In the genomic region with DNA sequence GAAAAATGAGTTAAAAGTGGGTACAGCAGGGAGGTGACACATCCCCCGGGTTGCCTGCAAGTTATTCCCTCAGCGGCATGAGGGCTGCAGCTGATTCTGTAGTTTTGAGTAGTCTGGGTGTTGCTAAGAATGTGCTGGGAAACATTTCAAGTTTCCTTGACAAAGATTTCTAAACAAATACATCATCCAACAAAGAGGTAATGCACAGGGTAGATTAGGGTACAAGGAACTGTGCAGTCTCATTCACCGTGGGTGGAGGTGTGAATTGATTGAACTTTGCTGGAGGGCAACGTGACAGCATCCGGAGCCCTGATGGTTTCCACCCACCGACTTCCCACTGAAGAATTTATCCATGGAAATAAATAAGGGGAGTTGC, we compare ENCODE assay signal across 13 cellular contexts. TPM values are rescaled to one million over a fixed set of nuclear protein-coding genes. Genes with fewer than 3 reads are reported as not detected.
DNase-seq lines count a peak whose midpoint lies in the region; ATAC-seq and TF ChIP-seq lines count a peak whose summit lies in the region.
"Had no signal": no experiment of that assay in that cellular context is flagged by ENCODE, and none has a peak within 500 bp of the region (broad histone marks: within the 10 kb centered on the region; RNA-seq: fewer than 3 reads in every experiment).

No MANE protein-coding gene starts in this region.

- no peak for TF ChIP-seq CTCF in foreskin fibroblast (IDR thresholded peaks at IDR 0.05; ENCODE audit: low read depth, low read length)

- H3K36me3 Mint-ChIP-seq in activated naive CD8-positive, alpha-beta T cell: peaks cover 14% of the 10 kb centered on the region

- H3K4me1 Mint-ChIP-seq in activated naive CD8-positive, alpha-beta T cell (ENCODE audit: low read depth): peaks cover 64% of the 10 kb centered on the region

- no peaks in the 10 kb centered on the region for H3K9me3 Mint-ChIP-seq in activated naive CD8-positive, alpha-beta T cell (ENCODE audit: low read depth)

- DNase-seq in left ventricle myocardium superior: no peak
- DNase-seq in cardiac septum (ENCODE audit: low spot score): no peak
- DNase-seq in foreskin fibroblast: peak; percentile 80 to 86
- no peak for DNase-seq in NCI-H1417 treated with DMSO at 0.1 percent for 48 hours (lab: John Stamatoyannopoulos, UW)
- DNase-seq in DMS114 treated with DMSO at 0.1 percent for 48 hours (lab: John Stamatoyannopoulos, UW; ENCODE audit: unreplicated experiment): no peak
- DNase-seq in NCI-H345 (lab: John Stamatoyannopoulos, UW): no peak
- DNase-seq: activated CD4-positive, alpha-beta T cell treated with anti-CD3 and anti-CD28 coated beads for 1 hour; KG1; NCI-H2029 treated with DMSO at 0.1 percent for 48 hours had no signal

- ATAC-seq in left ventricle myocardium superior (peak; percentile 48), HG03378 (IDR thresholded peaks at IDR 0.05; ENCODE audit: unreplicated experiment) (no peak)

- H3K4me3 Mint-ChIP-seq in activated naive CD8-positive, alpha-beta T cell: peak overlapping the region; percentile 13

- no peaks in the 10 kb centered on the region for H3K27me3 Mint-ChIP-seq in activated naive CD8-positive, alpha-beta T cell

- H3K27ac Mint-ChIP-seq in activated naive CD8-positive, alpha-beta T cell: peak overlapping the region; percentile 12

- no peak overlapping the region for H3K4me3 ChIP-seq in foreskin fibroblast (ENCODE audit: low read depth in 1 of 2, low read length in 2 of 2)
- H3K4me3 ChIP-seq: ascending aorta had no signal

- intact Hi-C loops in left ventricle myocardium superior (cut with micrococcal nuclease) (no loop called here), cardiac septum (cut with DNase I) (no loop called here)

RNA-seq across cellular contexts. Expression of gene CASS4, which starts 21.8 kb away (rescaled TPM):
- total RNA-seq in left ventricle myocardium superior (0.55 TPM), cardiac septum (0.30 TPM)
- total RNA-seq: H1 had no signal

RNA-seq across cellular contexts. Expression of gene RTF2, which starts 34.6 kb away (rescaled TPM):
- total RNA-seq in left ventricle myocardium superior: 82.4 TPM
- 76.0 TPM for total RNA-seq in cardiac septum

RNA-seq across cellular contexts. Expression of gene CSTF1, which starts 41.4 kb away (rescaled TPM):
- total RNA-seq in left ventricle myocardium superior (19.5 TPM), cardiac septum (15.3 TPM)

RNA-seq across cellular contexts. Expression of gene AURKA, which starts 41.9 kb away (rescaled TPM):
- total RNA-seq in left ventricle myocardium superior (7.0 TPM), cardiac septum (3.2 TPM)
- total RNA-seq: ascending aorta had no signal

Comparison
In these comparisons a context has a peak if more than half of its experiments do, and no peak if none do; other contexts are left out.
1. DNase-seq: peak in foreskin fibroblast (2 of 2); none in left ventricle myocardium superior (single experiment), cardiac septum (single experiment), NCI-H1417 treated with DMSO at 0.1 percent for 48 hours (single experiment), DMS114 treated with DMSO at 0.1 percent for 48 hours (single experiment) and NCI-H345 (single experiment).